10 cellular contexts compared by ENCODE assay signal in the genomic region with DNA sequence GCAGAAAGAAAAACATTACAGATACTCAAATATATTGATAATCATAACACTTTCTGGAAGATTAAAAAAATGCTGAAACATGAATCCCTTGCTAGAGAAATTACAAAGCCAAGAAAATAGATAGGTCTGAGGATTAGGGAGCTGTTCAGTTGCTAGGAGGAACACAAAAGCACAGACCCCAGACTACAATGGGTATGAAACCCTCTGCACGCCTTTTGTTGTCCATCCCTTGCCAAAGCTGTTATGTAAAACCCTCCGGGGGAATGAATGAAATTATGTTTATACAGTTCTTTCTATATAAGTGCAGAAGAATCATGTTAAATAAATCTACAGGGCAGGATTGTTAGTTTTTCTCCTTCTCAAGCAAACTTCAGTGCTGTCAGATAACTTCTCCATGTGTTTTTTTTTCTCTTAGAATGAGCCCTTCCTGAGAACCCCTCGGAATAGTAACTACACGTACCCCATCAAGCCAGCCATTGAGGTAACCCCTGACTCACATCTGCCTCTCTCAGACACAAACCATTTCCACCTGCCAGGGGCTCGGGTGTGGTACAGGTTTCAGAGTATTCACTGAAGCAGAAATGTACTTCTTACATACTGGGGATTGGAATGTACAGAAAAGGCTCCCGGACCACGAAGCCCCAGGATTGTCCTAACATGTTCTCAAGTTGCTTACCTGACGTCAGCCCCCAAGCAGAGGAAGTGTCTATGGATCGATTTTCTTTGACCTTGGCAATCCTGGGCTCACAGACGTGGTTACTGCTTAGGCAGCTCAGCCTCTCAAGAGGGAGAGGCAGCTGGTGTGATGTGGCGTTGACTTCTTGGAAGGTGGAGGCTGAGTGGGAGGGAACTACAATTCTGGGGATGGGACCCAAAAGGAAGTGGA.
DNase-seq lines count a peak whose midpoint lies in the region; ATAC-seq and TF ChIP-seq lines count a peak whose summit lies in the region.
"Had no signal": no experiment of that assay in that cellular context is flagged by ENCODE, and none has a peak within 500 bp of the region (broad histone marks: within the 10 kb centered on the region; RNA-seq: fewer than 3 reads in every experiment).

No MANE protein-coding gene starts in this region.

- H2BK15ac ChIP-seq in neuronal stem cell (ENCODE audit: low read length) = no peak overlapping the region

- peaks cover 60% of the 10 kb centered on the region for H3K4me1 ChIP-seq in CD8-positive, alpha-beta T cell (ENCODE audit: insufficient read depth, low read length)
- H3K4me1 ChIP-seq in neuronal stem cell (ENCODE audit: control insufficient read depth in 2 of 2, insufficient read depth in 1 of 2, low read depth in 1 of 2, low read length in 2 of 2) = peaks cover 7 to 20% of the 10 kb centered on the region in 2 donors

- no peak overlapping the region for H2AFZ ChIP-seq in neuronal stem cell (ENCODE audit: low read length)

- H3K4me3 Mint-ChIP-seq in CD8-positive, alpha-beta T cell = no peak overlapping the region
- no peak overlapping the region for H3K4me3 Mint-ChIP-seq in activated naive CD8-positive, alpha-beta T cell treated with anti-CD3 and anti-CD28 coated beads, Interleukin-2, amount 50 U/mL, for 24 hours
- no peak overlapping the region for H3K4me3 Mint-ChIP-seq in immature natural killer cell

- no CpG with 5 or more reads among the region's 11 CpGs for WGBS in neuronal stem cell (ENCODE audit: extremely low coverage in 2 of 2, insufficient read length in 2 of 2, insufficient replicate concordance in 1 of 2), 2 donors

- H3K4me1 Mint-ChIP-seq in CD8-positive, alpha-beta T cell (ENCODE audit: low read depth) = peaks cover 33% of the 10 kb centered on the region
- H3K4me1 Mint-ChIP-seq in activated naive CD8-positive, alpha-beta T cell treated with anti-CD3 and anti-CD28 coated beads, Interleukin-2, amount 50 U/mL, for 24 hours = peaks cover 32% of the 10 kb centered on the region
- H3K4me1 Mint-ChIP-seq in immature natural killer cell = no peaks in the 10 kb centered on the region

- H3K23ac ChIP-seq in neuronal stem cell (ENCODE audit: low read depth, low read length, poor library complexity) = no peak overlapping the region

- TF ChIP-seq POLR2A in erythroblast (IDR thresholded peaks at IDR 0.05; ENCODE audit: low read length) = no peak

- H3K4me3 ChIP-seq in CD8-positive, alpha-beta T cell (ENCODE audit: low read depth, low read length) = no peak overlapping the region
- no peak overlapping the region for H3K4me3 ChIP-seq in neuronal stem cell (ENCODE audit: low read length in 2 of 2)
- H3K4me3 ChIP-seq: BLaER1 treated with 17β-estradiol and CSF1 and Interleukin-3, amounts not matched to agents 10 nM and 100 nM had no signal

- no peak overlapping the region for H2BK120ac ChIP-seq in neuronal stem cell (ENCODE audit: low read depth, low read length)

- H3K4ac ChIP-seq in neuronal stem cell (ENCODE audit: low read length) = no peak overlapping the region

- H3K9me3 Mint-ChIP-seq in CD8-positive, alpha-beta T cell = no peaks in the 10 kb centered on the region
- no peaks in the 10 kb centered on the region for H3K9me3 Mint-ChIP-seq in activated naive CD8-positive, alpha-beta T cell treated with anti-CD3 and anti-CD28 coated beads, Interleukin-2, amount 50 U/mL, for 24 hours
- no peaks in the 10 kb centered on the region for H3K9me3 Mint-ChIP-seq in immature natural killer cell

- no peak for TF ChIP-seq CTCF in CD8-positive, alpha-beta T cell (IDR thresholded peaks at IDR 0.05)

- no peak overlapping the region for H3K27ac Mint-ChIP-seq in CD8-positive, alpha-beta T cell
- no peak overlapping the region for H3K27ac Mint-ChIP-seq in activated naive CD8-positive, alpha-beta T cell treated with anti-CD3 and anti-CD28 coated beads, Interleukin-2, amount 50 U/mL, for 24 hours
- no peak overlapping the region for H3K27ac Mint-ChIP-seq in immature natural killer cell

- H3K9me3 ChIP-seq in CD8-positive, alpha-beta T cell (ENCODE audit: low read length) = no peaks in the 10 kb centered on the region
- no peaks in the 10 kb centered on the region for H3K9me3 ChIP-seq in neuronal stem cell (replicated peaks in 1 of 2; ENCODE audit: control insufficient read depth in 2 of 2, insufficient read depth in 1 of 2, low read depth in 1 of 2, low read length in 2 of 2)
- H3K9me3 ChIP-seq: BLaER1 treated with 17β-estradiol and CSF1 and Interleukin-3, amounts not matched to agents 10 nM and 100 nM had no signal

- no peak overlapping the region for H3K9ac ChIP-seq in neuronal stem cell (ENCODE audit: low read depth, low read length, poor library complexity)
- H3K9ac ChIP-seq: BLaER1 treated with 17β-estradiol and CSF1 and Interleukin-3, amounts not matched to agents 10 nM and 100 nM had no signal

- no peaks in the 10 kb centered on the region for H3K27me3 Mint-ChIP-seq in CD8-positive, alpha-beta T cell (ENCODE audit: low read depth)
- H3K27me3 Mint-ChIP-seq in activated naive CD8-positive, alpha-beta T cell treated with anti-CD3 and anti-CD28 coated beads, Interleukin-2, amount 50 U/mL, for 24 hours = no peaks in the 10 kb centered on the region
- H3K27me3 Mint-ChIP-seq in immature natural killer cell (ENCODE audit: low read depth in 3 of 3) = peaks cover 2 to 4% (median 3%) of the 10 kb centered on the region in 3 donors

- CTCF ChIA-PET in CD8-positive, alpha-beta T cell (lab: Charles Lee) = interaction anchor here (1.5 to 4.3 kb wide), 3 partner anchors 10 to 20 kb away, joined by 4 to 43 read pairs (median 14); no protein-coding TSS in a partner anchor

- intact Hi-C loops in CD8-positive, alpha-beta T cell (cut with DNase I, micrococcal nuclease) = loop anchor here (1.0 to 2.0 kb wide), 2 partner anchors 7 to 17 kb away; no protein-coding TSS in a partner anchor

- H2BK5ac ChIP-seq in neuronal stem cell (ENCODE audit: low read length) = peak overlapping the region; percentile 9

- H2AK5ac ChIP-seq in neuronal stem cell (ENCODE audit: low read depth, low read length) = peak overlapping the region; percentile 64

- H4K8ac ChIP-seq in neuronal stem cell (ENCODE audit: low read depth, low read length) = no peak overlapping the region

- H3K14ac ChIP-seq in neuronal stem cell (ENCODE audit: low read length) = no peak overlapping the region

- H2BK12ac ChIP-seq in neuronal stem cell (ENCODE audit: low read length) = no peak overlapping the region

- peak overlapping the region; percentile 11 for H3K27ac ChIP-seq in CD8-positive, alpha-beta T cell (ENCODE audit: low read depth, low read length)
- no peak overlapping the region for H3K27ac ChIP-seq in neuronal stem cell (replicated peaks; ENCODE audit: low read length)
- H3K27ac ChIP-seq: BLaER1 treated with 17β-estradiol and CSF1 and Interleukin-3, amounts not matched to agents 10 nM and 100 nM had no signal

- peak overlapping the region; percentile 80 for H3K18ac ChIP-seq in neuronal stem cell (ENCODE audit: low read length)

- no peak overlapping the region for H3K4me2 ChIP-seq in neuronal stem cell (ENCODE audit: insufficient read depth, low read length, poor library complexity, severe bottlenecking)
- H3K4me2 ChIP-seq: BLaER1 treated with 17β-estradiol and CSF1 and Interleukin-3, amounts not matched to agents 10 nM and 100 nM had no signal

- peak in 2 of 7 experiments; percentile 30 to 40 for DNase-seq in CD8-positive, alpha-beta T cell
- DNase-seq in NCI-H2227 treated with DMSO at 0.1 percent for 48 hours (lab: John Stamatoyannopoulos, UW) (peak; percentile 39), neuronal stem cell (ENCODE audit: low spot score) (no peak), HuH-7 (ENCODE audit: low spot score) (no peak), immature natural killer cell (no peak), erythroblast (lab: John Stamatoyannopoulos, UW) (no peak)
- DNase-seq in activated naive CD8-positive, alpha-beta T cell treated with anti-CD3 and anti-CD28 coated beads, Interleukin-2, amount 50 U/mL, for 24 hours = peak; percentile 48
- DNase-seq: NCI-H82 had no signal

- no peak overlapping the region for H4K91ac ChIP-seq in neuronal stem cell (ENCODE audit: low read depth, low read length, poor library complexity)

- no peaks in the 10 kb centered on the region for H3K36me3 Mint-ChIP-seq in CD8-positive, alpha-beta T cell
- H3K36me3 Mint-ChIP-seq in activated naive CD8-positive, alpha-beta T cell treated with anti-CD3 and anti-CD28 coated beads, Interleukin-2, amount 50 U/mL, for 24 hours (ENCODE audit: low read depth) = no peaks in the 10 kb centered on the region
- no peaks in the 10 kb centered on the region for H3K36me3 Mint-ChIP-seq in immature natural killer cell

- H3K79me1 ChIP-seq in neuronal stem cell (ENCODE audit: low read depth, low read length) = no peaks in the 10 kb centered on the region

- H3K36me3 ChIP-seq in CD8-positive, alpha-beta T cell (ENCODE audit: insufficient read depth, low read length) = no peaks in the 10 kb centered on the region
- no peaks in the 10 kb centered on the region for H3K36me3 ChIP-seq in neuronal stem cell (replicated peaks in 1 of 2; ENCODE audit: control insufficient read depth in 2 of 2, insufficient read depth in 2 of 2, low read length in 2 of 2)

- H3K27me3 ChIP-seq in CD8-positive, alpha-beta T cell (ENCODE audit: insufficient read depth, low read length) = no peaks in the 10 kb centered on the region
- H3K27me3 ChIP-seq in neuronal stem cell (ENCODE audit: control insufficient read depth in 3 of 3, insufficient read depth in 3 of 3, low read depth in 1 of 3, low read length in 3 of 3) = no peaks in the 10 kb centered on the region
- H3K27me3 ChIP-seq: BLaER1 treated with 17β-estradiol and CSF1 and Interleukin-3, amounts not matched to agents 10 nM and 100 nM had no signal

- POLR2A ChIA-PET in CD8-positive, alpha-beta T cell (lab: Charles Lee) = interaction anchor here (1.2 to 1.7 kb wide), 2 partner anchors 9 to 138 kb away, joined by 4 to 5 read pairs; a partner anchor contains a TSS

- ATAC-seq in CD8-positive, alpha-beta T cell = peak; percentile 29
- ATAC-seq in activated naive CD8-positive, alpha-beta T cell treated with anti-CD3 and anti-CD28 coated beads, Interleukin-2, amount 50 U/mL, for 24 hours = peak; percentile 67
- ATAC-seq in GM19023 (IDR thresholded peaks at IDR 0.05; ENCODE audit: unreplicated experiment) = no peak

Comparison
In these comparisons a context has a peak if more than half of its experiments do, and no peak if none do; other contexts are left out.
1. DNase-seq: peak in NCI-H2227 treated with DMSO at 0.1 percent for 48 hours (single experiment) and activated naive CD8-positive, alpha-beta T cell treated with anti-CD3 and anti-CD28 coated beads, Interleukin-2, amount 50 U/mL, for 24 hours (single experiment); none in neuronal stem cell (single experiment), HuH-7 (single experiment), immature natural killer cell (0 of 3) and erythroblast (0 of 2).